In genomic region chr6:75155586-75155985, GRCh38 we compare ENCODE assay signal across 21 cellular contexts. TPM values are rescaled to one million over a fixed set of nuclear protein-coding genes. Genes with fewer than 3 reads are reported as not detected.
DNase-seq lines count a peak whose midpoint lies in the region; ATAC-seq, FAIRE-seq and TF ChIP-seq lines count a peak whose summit lies in the region.
"Had no signal": no experiment of that assay in that cellular context is flagged by ENCODE, and none has a peak within 500 bp of the region (broad histone marks: within the 10 kb centered on the region; RNA-seq: fewer than 3 reads in every experiment).

No MANE protein-coding gene starts in this region.

- no peaks in the 10 kb centered on the region for H3K36me3 Mint-ChIP-seq in nephron progenitor cell (ENCODE audit: low read depth)
- H3K36me3 Mint-ChIP-seq: CD8-positive, alpha-beta memory T cell had no signal

- dilution Hi-C loops in endothelial cell of umbilical vein (cut with MboI; ENCODE audit: extremely low pct_ligation_motif_present, low sequenced_read_pairs) = no loop called here

- no peak for ATAC-seq in GM21381 (IDR thresholded peaks at IDR 0.05; ENCODE audit: unreplicated experiment)
- ATAC-seq: HCT116, HepG2, PC-3 had no signal

- TF ChIP-seq POLR2A in endothelial cell of umbilical vein (IDR thresholded peaks at IDR 0.05; ENCODE audit: low read depth, low read length) (no peak), uterus (IDR thresholded peaks at IDR 0.05) (no peak)

- no peaks in the 10 kb centered on the region for H4K20me1 ChIP-seq in endothelial cell of umbilical vein (replicated peaks; ENCODE audit: control insufficient read depth, extremely low read depth, insufficient read depth, low read length)

- H3K4me3 ChIP-seq in endothelial cell of umbilical vein (replicated peaks in 1 of 3; ENCODE audit: insufficient read depth in 1 of 3, low read depth in 1 of 3, low read length in 3 of 3) (no peak overlapping the region), uterus (no peak overlapping the region), ascending aorta (no peak overlapping the region)

- H3K4me1 ChIP-seq in endothelial cell of umbilical vein (ENCODE audit: control insufficient read depth, extremely low read depth, insufficient read depth, low read length) = peaks cover 25% of the 10 kb centered on the region
- peaks cover 0 to 6% of the 10 kb centered on the region in 2 donors for H3K4me1 ChIP-seq in uterus
- H3K4me1 ChIP-seq in ascending aorta = no peaks in the 10 kb centered on the region

- no peaks in the 10 kb centered on the region for H3K9me1 ChIP-seq in endothelial cell of umbilical vein (replicated peaks; ENCODE audit: control insufficient read depth, extremely low read depth, insufficient read depth, low read length)

- H3K27ac ChIP-seq in endothelial cell of umbilical vein (ENCODE audit: insufficient read depth, low read depth, low read length) (no peak overlapping the region), uterus (peak overlapping the region; percentile 28 to 39), ascending aorta (no peak overlapping the region)

- no peaks in the 10 kb centered on the region for H3K9me3 ChIP-seq in endothelial cell of umbilical vein (replicated peaks; ENCODE audit: control insufficient read depth, insufficient read depth, low read length)
- no peaks in the 10 kb centered on the region for H3K9me3 ChIP-seq in uterus
- H3K9me3 ChIP-seq in ascending aorta = no peaks in the 10 kb centered on the region

- no peaks in the 10 kb centered on the region for H3K36me3 ChIP-seq in endothelial cell of umbilical vein (ENCODE audit: control insufficient read depth in 2 of 2, extremely low read depth in 1 of 2, insufficient read depth in 2 of 2, low read length in 2 of 2)
- H3K36me3 ChIP-seq in uterus = no peaks in the 10 kb centered on the region
- peaks cover 0 to 20% of the 10 kb centered on the region in 2 donors for H3K36me3 ChIP-seq in ascending aorta

- intact Hi-C loops in endothelial cell of umbilical vein (cut with micrococcal nuclease) = loop anchor here (1.0 kb wide), 1 partner anchor 47 kb away; no protein-coding TSS in a partner anchor
- intact Hi-C loops in uterus (cut with DNase I; ENCODE audit: low total_unique reads) = no loop called here
- intact Hi-C loops in ascending aorta (cut with DNase I) = no loop called here

- no peak overlapping the region for H3K4me2 ChIP-seq in endothelial cell of umbilical vein (ENCODE audit: insufficient read depth, low read length)

- peaks cover 3% of the 10 kb centered on the region for H3K27me3 Mint-ChIP-seq in nephron progenitor cell (ENCODE audit: low read depth, poor library complexity)

- DNase-seq in LHCN-M2 (ENCODE audit: low read depth) (peak; percentile 22), endothelial cell of umbilical vein (ENCODE audit: low read depth, low spot score) (peak; percentile 44), nephron progenitor cell (peak; percentile 3), uterus (no peak), ascending aorta (ENCODE audit: low spot score in 2 of 2) (no peak), GM19239 (ENCODE audit: insufficient read length, low spot score) (no peak)
- DNase-seq: ACHN; C1 segment of cervical spinal cord; CD8-positive, alpha-beta memory T cell; DMS79 treated with DMSO at 0.1 percent for 48 hours; GOT3; KG1; NCI-H1417 treated with DMSO at 0.1 percent for 48 hours; NCI-H187 treated with DMSO at 0.1 percent for 48 hours; NCI-H226; NCI-H524; PC-3 had no signal

- H3K4me3 Mint-ChIP-seq in nephron progenitor cell = no peak overlapping the region
- H3K4me3 Mint-ChIP-seq: CD8-positive, alpha-beta memory T cell had no signal

- no peaks in the 10 kb centered on the region for H3K9me3 Mint-ChIP-seq in nephron progenitor cell
- H3K9me3 Mint-ChIP-seq: CD8-positive, alpha-beta memory T cell had no signal

- H3K27ac Mint-ChIP-seq in nephron progenitor cell = peak overlapping the region; percentile 36
- H3K27ac Mint-ChIP-seq: CD8-positive, alpha-beta memory T cell had no signal

- TF ChIP-seq CTCF in endothelial cell of umbilical vein (IDR thresholded peaks at IDR 0.05; ENCODE audit: extremely low read depth in 1 of 2, insufficient read depth in 1 of 2, low read depth in 1 of 2, low read length in 2 of 2) (no peak), nephron progenitor cell (IDR thresholded peaks at IDR 0.05) (no peak), uterus (IDR thresholded peaks at IDR 0.05) (no peak), ascending aorta (IDR thresholded peaks at IDR 0.05) (no peak)

- H3K4me1 Mint-ChIP-seq in nephron progenitor cell = peaks cover 20% of the 10 kb centered on the region
- H3K4me1 Mint-ChIP-seq: CD8-positive, alpha-beta memory T cell had no signal

- POLR2A ChIA-PET in endothelial cell of umbilical vein (lab: Charles Lee) = interaction anchor here (0.6 kb wide), 1 partner anchor 45 kb away, joined by 4 read pairs; no protein-coding TSS in a partner anchor

- no peak overlapping the region for H3K9ac ChIP-seq in endothelial cell of umbilical vein (replicated peaks; ENCODE audit: extremely low read depth, insufficient read depth, low read length)

- CTCF ChIA-PET in endothelial cell of umbilical vein (lab: Charles Lee) = interaction anchor here (0.8 to 3.3 kb wide), 4 partner anchors 12 to 48 kb away, joined by 4 to 16 read pairs (median 4); no protein-coding TSS in a partner anchor

- FAIRE-seq in endothelial cell of umbilical vein (lab: Jason Lieb, UNC) = no peak
- no peak for FAIRE-seq in GM19239 (lab: Jason Lieb, UNC)
- FAIRE-seq: G401.6, HepG2 had no signal

- H3K79me2 ChIP-seq in endothelial cell of umbilical vein (ENCODE audit: control insufficient read depth, insufficient read depth, low read length) = no peaks in the 10 kb centered on the region

- H2AFZ ChIP-seq in endothelial cell of umbilical vein (ENCODE audit: low read depth, low read length) = no peak overlapping the region

- BruUV-seq in endothelial cell of umbilical vein (replicated peaks; lab: Mats Ljungman, UMichigan) = no TSS peak

- H3K27me3 ChIP-seq in endothelial cell of umbilical vein (ENCODE audit: control insufficient read depth in 2 of 2, insufficient read depth in 2 of 2, low read length in 2 of 2) (no peaks in the 10 kb centered on the region), uterus (no peaks in the 10 kb centered on the region), ascending aorta (no peaks in the 10 kb centered on the region)

TF ChIP-seq in endothelial cell of umbilical vein, 7 proteins besides CTCF, POLR2A, EP300 and RAD21:
- TF ChIP-seq GATA2 (IDR thresholded peaks at IDR 0.05; ENCODE audit: insufficient read depth, insufficient read length, low read depth, low read length) (no peak), FOS (IDR thresholded peaks at IDR 0.05; ENCODE audit: borderline replicate concordance, insufficient read depth, low read length) (no peak), MYC (IDR thresholded peaks at IDR 0.05; ENCODE audit: low read depth, low read length) (no peak), JUN (IDR thresholded peaks at IDR 0.05; ENCODE audit: borderline replicate concordance, insufficient read depth, insufficient read length, low read depth) (no peak), MAX (IDR thresholded peaks at IDR 0.05; ENCODE audit: insufficient read depth, insufficient read length) (no peak), EZH2 (IDR thresholded peaks at IDR 0.05; ENCODE audit: borderline replicate concordance, low read depth, low read length, severe bottlenecking) (no peak), POLR2AphosphoS5 (IDR thresholded peaks at IDR 0.05; ENCODE audit: insufficient read depth, low read depth, low read length) (no peak)

RNA-seq across cellular contexts. Expression of gene COL12A1, which starts 50.3 kb away (rescaled TPM):
- total RNA-seq in LHCN-M2 (2014; rRNA removed) (29.0 and 31.5 TPM in 2 replicates), endothelial cell of umbilical vein (89.1 and 102 TPM in 2 replicates), uterus (100 to 1,000 TPM; 136 to 423 (median 275) TPM), ascending aorta (140 TPM)
- polyA plus RNA-seq in LHCN-M2 (2012) = 23.4 TPM
- polyA plus RNA-seq in endothelial cell of umbilical vein = 48.5 and 49.9 TPM in 2 replicates
- 43.4 and 44.0 TPM in 2 replicates for polyA plus RNA-seq in endothelial cell of umbilical vein (2011; cell fraction: cytosol; rRNA removed)
- 75.2 and 88.8 TPM in 2 replicates for polyA plus RNA-seq in endothelial cell of umbilical vein (2011; cell fraction: nucleus; rRNA removed)
- 42.2 and 57.9 TPM in 2 replicates for polyA plus RNA-seq in endothelial cell of umbilical vein (2012)
- 216 and 284 TPM in 2 replicates for polyA minus RNA-seq in endothelial cell of umbilical vein
- 67.7 TPM for polyA minus RNA-seq in endothelial cell of umbilical vein (2011; cell fraction: cytosol; rRNA and poly(A)+ RNA removed)
- 111 and 183 TPM in 2 replicates for polyA minus RNA-seq in endothelial cell of umbilical vein (2011; cell fraction: nucleus; rRNA and poly(A)+ RNA removed)
- total RNA-seq: CD8-positive, alpha-beta memory T cell had no signal
- polyA plus RNA-seq: CD8-positive, alpha-beta memory T cell; HepG2 had no signal

Comparison
In these comparisons a context has a peak if more than half of its experiments do, and no peak if none do; other contexts are left out.
1. DNase-seq: peak in LHCN-M2 (single experiment), endothelial cell of umbilical vein (single experiment) and nephron progenitor cell (single experiment); none in uterus (0 of 2), ascending aorta (0 of 2) and GM19239 (single experiment).
2. H3K27ac ChIP-seq: peak in uterus (2 of 2); none in endothelial cell of umbilical vein (single experiment) and ascending aorta (0 of 2).